Comparison of ENCODE assay signal across 9 cellular contexts in the genomic region with DNA sequence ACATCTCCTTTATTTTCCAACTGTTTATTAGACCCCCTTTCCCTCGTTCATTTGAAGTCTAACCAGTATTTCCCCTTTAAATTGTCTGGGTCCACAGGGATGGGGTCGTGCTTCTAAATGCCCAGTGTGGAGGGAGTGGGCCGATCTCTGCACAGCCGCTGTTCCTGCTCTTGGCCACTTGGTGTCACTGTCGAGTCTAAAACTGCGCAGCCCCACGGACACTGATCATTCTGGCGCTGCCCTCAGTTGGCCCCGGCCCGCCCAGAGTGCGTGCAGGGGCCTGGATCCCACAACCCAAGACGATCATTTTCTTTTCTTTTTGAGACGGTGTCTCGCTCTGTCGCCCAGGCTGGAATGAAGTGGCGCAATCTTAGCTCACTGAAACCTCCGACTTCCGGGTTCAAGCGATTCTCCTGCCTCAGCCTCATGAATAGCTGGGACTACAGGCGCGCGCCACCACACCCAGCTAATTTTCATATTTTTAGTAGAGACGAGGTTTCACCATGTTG. TPM values are rescaled to one million over a fixed set of nuclear protein-coding genes. Genes with fewer than 3 reads are reported as not detected.
DNase-seq lines count a peak whose midpoint lies in the region; ATAC-seq and TF ChIP-seq lines count a peak whose summit lies in the region.
"Had no signal": no experiment of that assay in that cellular context is flagged by ENCODE, and none has a peak within 500 bp of the region (broad histone marks: within the 10 kb centered on the region; RNA-seq: fewer than 3 reads in every experiment).

No MANE protein-coding gene starts in this region.

- H3K27ac Mint-ChIP-seq in activated CD8-positive, alpha-beta T cell treated with anti-CD3 and anti-CD28 coated beads, Interleukin-2, amount 10 ng/mL, durations not matched to agents 7 days and 5 days: no peak overlapping the region

- no peaks in the 10 kb centered on the region for H3K36me3 ChIP-seq in effector memory CD4-positive, alpha-beta T cell (ENCODE audit: control insufficient read depth, insufficient read depth, low read length)

- no peak overlapping the region for H3K27ac ChIP-seq in effector memory CD4-positive, alpha-beta T cell (ENCODE audit: insufficient read depth, low read length, poor library complexity, severe bottlenecking)

- DNase-seq in NCI-H774 (lab: John Stamatoyannopoulos, UW) (peak; percentile 48), mesenteric fat pad (ENCODE audit: low spot score) (peak; percentile 91), NCI-H2081 treated with DMSO at 0.1 percent for 48 hours (lab: John Stamatoyannopoulos, UW) (no peak)
- peak; percentile 75 for DNase-seq in activated CD8-positive, alpha-beta T cell treated with anti-CD3 and anti-CD28 coated beads, Interleukin-2, amount 10 ng/mL, durations not matched to agents 7 days and 5 days
- peak; percentile 20 to 41 (median 35) for DNase-seq in effector memory CD4-positive, alpha-beta T cell
- DNase-seq in stimulated activated CD8-positive, alpha-beta memory T cell treated with anti-CD3 and anti-CD28 coated beads, Interleukin-4, amount 100 ng/mL, for 1 hour (ENCODE audit: low read depth in 2 of 2, low spot score in 1 of 2): peak; percentile 24 to 31

- H3K4me1 Mint-ChIP-seq in activated CD8-positive, alpha-beta T cell treated with anti-CD3 and anti-CD28 coated beads, Interleukin-2, amount 10 ng/mL, durations not matched to agents 7 days and 5 days (ENCODE audit: low read depth): peaks cover 7% of the 10 kb centered on the region

- TF ChIP-seq CTCF in GM12801 (IDR thresholded peaks at IDR 0.05; ENCODE audit: extremely low read depth, insufficient read length): peak; percentile 12

- no peaks in the 10 kb centered on the region for H3K27me3 ChIP-seq in effector memory CD4-positive, alpha-beta T cell (replicated peaks; ENCODE audit: control insufficient read depth, insufficient read depth, low read length, poor library complexity, severe bottlenecking)

- H3K9me3 Mint-ChIP-seq in activated CD8-positive, alpha-beta T cell treated with anti-CD3 and anti-CD28 coated beads, Interleukin-2, amount 10 ng/mL, durations not matched to agents 7 days and 5 days (ENCODE audit: insufficient read depth): no peaks in the 10 kb centered on the region

- POLR2A ChIA-PET in activated CD8-positive, alpha-beta T cell treated with anti-CD3 and anti-CD28 coated beads, Interleukin-2, amount 10 ng/mL, durations not matched to agents 7 days and 5 days (lab: Charles Lee): interaction anchor here (1.1 kb wide), 1 partner anchor 33 kb away, joined by 5 read pairs; no protein-coding TSS in a partner anchor

- no peak overlapping the region for H3K4me3 ChIP-seq in effector memory CD4-positive, alpha-beta T cell (ENCODE audit: insufficient read depth, low read depth, low read length, poor library complexity, severe bottlenecking)

- H3K4me1 ChIP-seq in effector memory CD4-positive, alpha-beta T cell (ENCODE audit: control insufficient read depth, insufficient read depth, low read length, poor library complexity, severe bottlenecking): no peaks in the 10 kb centered on the region

- H3K4me3 Mint-ChIP-seq in activated CD8-positive, alpha-beta T cell treated with anti-CD3 and anti-CD28 coated beads, Interleukin-2, amount 10 ng/mL, durations not matched to agents 7 days and 5 days: no peak overlapping the region

- H3K27me3 Mint-ChIP-seq in activated CD8-positive, alpha-beta T cell treated with anti-CD3 and anti-CD28 coated beads, Interleukin-2, amount 10 ng/mL, durations not matched to agents 7 days and 5 days (ENCODE audit: low read depth): peaks cover 9% of the 10 kb centered on the region

- ATAC-seq in HG03103 (IDR thresholded peaks at IDR 0.05; ENCODE audit: low read depth, unreplicated experiment): peak; percentile 65
- ATAC-seq in activated CD8-positive, alpha-beta T cell treated with anti-CD3 and anti-CD28 coated beads, Interleukin-2, amount 10 ng/mL, durations not matched to agents 7 days and 5 days: peak; percentile 98

- CTCF ChIA-PET in activated CD8-positive, alpha-beta T cell treated with anti-CD3 and anti-CD28 coated beads, Interleukin-2, amount 10 ng/mL, durations not matched to agents 7 days and 5 days (lab: Charles Lee): interaction anchor here (0.9 to 4.0 kb wide), 17 partner anchors 9 to 262 kb away, joined by 3 to 57 read pairs (median 5); no protein-coding TSS in a partner anchor

- H3K36me3 Mint-ChIP-seq in activated CD8-positive, alpha-beta T cell treated with anti-CD3 and anti-CD28 coated beads, Interleukin-2, amount 10 ng/mL, durations not matched to agents 7 days and 5 days (ENCODE audit: low read depth): no peaks in the 10 kb centered on the region

- no peaks in the 10 kb centered on the region for H3K9me3 ChIP-seq in effector memory CD4-positive, alpha-beta T cell (ENCODE audit: control insufficient read depth, low read length)

RNA-seq across cellular contexts. Expression of a gene that starts 12.0 kb away (rescaled TPM):
- total RNA-seq in activated CD8-positive, alpha-beta T cell treated with anti-CD3 and anti-CD28 coated beads, Interleukin-2, amount 10 ng/mL, durations not matched to agents 7 days and 5 days: not detected
- not detected for total RNA-seq in mesenteric fat pad
- total RNA-seq: mononuclear cell had no signal

RNA-seq across cellular contexts. Expression of a gene that starts 50.2 kb away (rescaled TPM):
- not detected for total RNA-seq in activated CD8-positive, alpha-beta T cell treated with anti-CD3 and anti-CD28 coated beads, Interleukin-2, amount 10 ng/mL, durations not matched to agents 7 days and 5 days
- total RNA-seq in mesenteric fat pad: 43.3 TPM

Comparison
In these comparisons a context has a peak if more than half of its experiments do, and no peak if none do; other contexts are left out.
1. RNA of a gene that starts 50.2 kb away (total RNA-seq): 43.3 TPM in mesenteric fat pad (single experiment); not detected in activated CD8-positive, alpha-beta T cell treated with anti-CD3 and anti-CD28 coated beads, Interleukin-2, amount 10 ng/mL, durations not matched to agents 7 days and 5 days; every median in the first group is over 10 times any median in the second.